In the genomic region with DNA sequence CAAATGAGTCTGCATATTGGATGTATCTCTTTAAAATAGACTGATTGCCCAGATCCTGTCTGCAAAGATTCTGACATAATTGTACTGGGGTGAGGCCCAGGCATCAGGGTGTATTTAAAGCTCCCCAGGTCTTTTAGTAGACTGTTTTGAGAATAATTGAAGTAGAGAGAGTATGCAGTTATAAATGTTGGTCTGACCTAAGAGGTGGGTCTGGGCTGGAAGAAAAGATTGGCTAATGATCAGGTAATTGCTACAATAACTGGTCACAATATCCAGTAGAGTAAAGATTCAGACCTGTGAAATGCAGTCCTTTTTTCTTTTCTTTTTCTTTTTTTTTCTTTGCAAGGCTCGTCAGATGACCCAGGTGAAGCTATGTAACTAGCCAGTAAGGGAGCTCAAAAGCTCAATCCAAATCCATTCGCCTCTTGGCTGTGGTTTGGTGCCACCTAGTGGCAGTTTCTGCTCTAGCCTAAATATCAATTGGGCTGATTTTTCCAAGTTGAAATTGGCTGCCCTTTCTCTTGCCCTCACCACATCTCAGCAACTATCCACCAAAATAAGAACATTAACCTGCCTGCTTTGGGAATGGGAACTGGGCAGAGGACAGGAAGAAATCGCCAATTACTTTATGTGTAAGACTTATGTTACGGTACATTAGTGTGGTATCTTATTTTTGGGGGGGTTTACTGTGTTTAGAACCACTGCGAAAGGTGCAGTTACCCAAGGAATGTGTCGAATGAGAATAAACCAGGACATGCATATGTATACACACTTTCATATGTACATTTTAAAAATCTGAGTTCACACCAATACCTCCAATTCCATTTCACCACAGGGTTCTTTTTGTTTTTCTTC, we compare ENCODE assay signal across 8 cellular contexts. TPM values are rescaled to one million over a fixed set of nuclear protein-coding genes. Genes with fewer than 3 reads are reported as not detected.
DNase-seq lines count a peak whose midpoint lies in the region; ATAC-seq and TF ChIP-seq lines count a peak whose summit lies in the region.

No MANE protein-coding gene starts in this region.

- POLR2A ChIA-PET in HCT116 (lab: Charles Lee), result interaction anchor here (1.0 kb wide), 1 partner anchor 46 kb away, joined by 6 read pairs; the partner anchor contains the start of gene ZNF143

- ATAC-seq in HCT116 (peak; percentile 94), GM21360 (IDR thresholded peaks at IDR 0.05; ENCODE audit: unreplicated experiment) (no peak)

- H4K20me1 ChIP-seq in HCT116 (ENCODE audit: insufficient read depth), result no peaks in the 10 kb centered on the region

- no peaks in the 10 kb centered on the region for H3K79me2 ChIP-seq in HCT116 (ENCODE audit: insufficient read depth, low read length)

- peak; percentile 83 to 94 (median 88) for TF ChIP-seq CTCF in HCT116 (IDR thresholded peaks at IDR 0.05 in 2 of 3, conservative IDR thresholded peaks at IDR 0.05 in 1 of 3; ENCODE audit: borderline replicate concordance in 1 of 3, insufficient read depth in 1 of 3, low read depth in 2 of 3, low read length in 2 of 3)

- no peaks in the 10 kb centered on the region for H3K27me3 ChIP-seq in HCT116 (ENCODE audit: insufficient read depth, low read length)

- no peak overlapping the region for H2AFZ ChIP-seq in HCT116 (ENCODE audit: low read depth, low read length, poor library complexity, severe bottlenecking)

- no peak overlapping the region for H3K4me3 ChIP-seq in HCT116 (replicated peaks in 1 of 2; ENCODE audit: low read depth in 1 of 2, low read length in 2 of 2)

- peaks cover 0 to 9% of the 10 kb centered on the region in 2 experiments; a peak in 2 of 4 replicates for H3K36me3 ChIP-seq in HCT116 (ENCODE audit: control insufficient read depth in 1 of 2, insufficient read depth in 2 of 2, low read length in 2 of 2)

- H3K4me2 ChIP-seq in HCT116 (ENCODE audit: low read length), result no peak overlapping the region

- CTCF ChIA-PET in HCT116 (lab: Charles Lee), result interaction anchor here (0.6 to 3.1 kb wide), 34 partner anchors 9 to 680 kb away, joined by 3 to 46 read pairs (median 4); partner anchors contain the start of genes DENND5A, IPO7, TMEM9B and WEE1

- TSS peak; percentile 33 for BruUV-seq in HCT116 (replicated peaks; lab: Mats Ljungman, UMichigan)

- intact Hi-C loops in HCT116 (cut with micrococcal nuclease), result loop anchor here (1.0 to 5.0 kb wide), 4 partner anchors 229 to 594 kb away; partner anchors contain the start of gene AKIP1

- H3K4me1 ChIP-seq in HCT116 (ENCODE audit: control insufficient read depth in 1 of 2, insufficient read depth in 2 of 2, low read length in 2 of 2), result peaks cover 0 to 5% of the 10 kb centered on the region in 2 experiments; a peak in 1 of 4 replicates

- RAD21 ChIA-PET in HCT116 (lab: Charles Lee; ENCODE audit: low non-redundant PET in 1 of 2, low total read pairs in 2 of 2, uncharacterized antibody in 2 of 2, unreplicated experiment in 2 of 2), result interaction anchor here (1.0 to 1.5 kb wide), 5 partner anchors 230 to 491 kb away, joined by 3 to 9 read pairs (median 6); no protein-coding TSS in a partner anchor

- no peak overlapping the region for H3K27ac ChIP-seq in HCT116 (ENCODE audit: low read depth, low read length)

- no peaks in the 10 kb centered on the region for H3K9me2 ChIP-seq in HCT116 (ENCODE audit: insufficient read depth)

- DNase-seq in COLO668 (lab: John Stamatoyannopoulos, UW; ENCODE audit: unreplicated experiment) (peak; percentile 74), HCT116 (ENCODE audit: low read depth, low spot score) (peak; percentile 75), NCI-H345 (lab: John Stamatoyannopoulos, UW) (peak; percentile 76), cerebellar cortex (ENCODE audit: low spot score) (peak; percentile 86), kidney tubule cell (ENCODE audit: low spot score) (peak; percentile 85)
- DNase-seq in activated CD4-positive, CD25-positive, alpha-beta regulatory T cell treated with anti-CD3 and anti-CD28 coated beads, Interleukin-2, amount 50 U/mL, for 72 hours, result peak; percentile 70
- peak; percentile 81 for DNase-seq in stimulated activated CD4-positive, alpha-beta T cell treated with anti-CD3 and anti-CD28 coated beads, Interleukin-4, amount 100 ng/mL, for 24 hours

- TF ChIP-seq RAD21 in HCT116 (IDR thresholded peaks at IDR 0.05; ENCODE audit: low read depth), result peak; percentile 96

- no peaks in the 10 kb centered on the region for H3K9me3 ChIP-seq in HCT116 (ENCODE audit: control insufficient read depth in 1 of 2, insufficient read depth in 1 of 2, low read depth in 1 of 2, low read length in 2 of 2)

- no peak for TF ChIP-seq POLR2A in HCT116 (IDR thresholded peaks at IDR 0.05; ENCODE audit: borderline replicate concordance, extremely low read depth, insufficient read depth, insufficient read length)

- H3K9ac ChIP-seq in HCT116 (ENCODE audit: low read length), result no peak overlapping the region

TF ChIP-seq in HCT116, 20 proteins besides CTCF, POLR2A, EP300 and RAD21:
- TF ChIP-seq FOSL1 (IDR thresholded peaks at IDR 0.05; ENCODE audit: low read depth), result no peak
- TF ChIP-seq EGR1 (IDR thresholded peaks at IDR 0.05; ENCODE audit: low read depth), result no peak
- TF ChIP-seq YY1 (IDR thresholded peaks at IDR 0.05; ENCODE audit: extremely low read depth, insufficient replicate concordance, low read depth, low read length), result no peak
- TF ChIP-seq ELF1 (IDR thresholded peaks at IDR 0.05; ENCODE audit: borderline replicate concordance, low read depth), result no peak
- TF ChIP-seq ZFX (IDR thresholded peaks at IDR 0.05), result no peak
- TF ChIP-seq SIN3A (IDR thresholded peaks at IDR 0.05; ENCODE audit: low read depth), result no peak
- TF ChIP-seq, protein P1, sequence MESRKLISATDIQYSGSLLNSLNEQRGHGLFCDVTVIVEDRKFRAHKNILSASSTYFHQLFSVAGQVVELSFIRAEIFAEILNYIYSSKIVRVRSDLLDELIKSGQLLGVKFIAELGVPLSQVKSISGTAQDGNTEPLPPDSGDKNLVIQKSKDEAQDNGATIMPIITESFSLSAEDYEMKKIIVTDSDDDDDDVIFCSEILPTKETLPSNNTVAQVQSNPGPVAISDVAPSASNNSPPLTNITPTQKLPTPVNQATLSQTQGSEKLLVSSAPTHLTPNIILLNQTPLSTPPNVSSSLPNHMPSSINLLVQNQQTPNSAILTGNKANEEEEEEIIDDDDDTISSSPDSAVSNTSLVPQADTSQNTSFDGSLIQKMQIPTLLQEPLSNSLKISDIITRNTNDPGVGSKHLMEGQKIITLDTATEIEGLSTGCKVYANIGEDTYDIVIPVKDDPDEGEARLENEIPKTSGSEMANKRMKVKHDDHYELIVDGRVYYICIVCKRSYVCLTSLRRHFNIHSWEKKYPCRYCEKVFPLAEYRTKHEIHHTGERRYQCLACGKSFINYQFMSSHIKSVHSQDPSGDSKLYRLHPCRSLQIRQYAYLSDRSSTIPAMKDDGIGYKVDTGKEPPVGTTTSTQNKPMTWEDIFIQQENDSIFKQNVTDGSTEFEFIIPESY (IDR thresholded peaks at IDR 0.05; ENCODE audit: extremely low read depth, insufficient replicate concordance, low read length), result no peak
- no peak for TF ChIP-seq EZH2 (IDR thresholded peaks at IDR 0.05)
- TF ChIP-seq EZH2phosphoT487 (IDR thresholded peaks at IDR 0.05; ENCODE audit: borderline replicate concordance), result no peak
- TF ChIP-seq JUND (IDR thresholded peaks at IDR 0.05), result no peak
- no peak for TF ChIP-seq TCF7L2 (IDR thresholded peaks at IDR 0.05; ENCODE audit: borderline replicate concordance, extremely low read depth, insufficient read depth, insufficient read length)

RNA-seq across cellular contexts. Expression of gene ZNF143, which starts 45.9 kb away (rescaled TPM):
- 27.5 TPM for total RNA-seq in HCT116 (2021; ENCODE audit: unreplicated experiment)
- polyA plus RNA-seq in HCT116 (2012), result 28.8 and 35.1 TPM in 2 replicates
